ENCODE assay signal across 23 cellular contexts in the genomic region with DNA sequence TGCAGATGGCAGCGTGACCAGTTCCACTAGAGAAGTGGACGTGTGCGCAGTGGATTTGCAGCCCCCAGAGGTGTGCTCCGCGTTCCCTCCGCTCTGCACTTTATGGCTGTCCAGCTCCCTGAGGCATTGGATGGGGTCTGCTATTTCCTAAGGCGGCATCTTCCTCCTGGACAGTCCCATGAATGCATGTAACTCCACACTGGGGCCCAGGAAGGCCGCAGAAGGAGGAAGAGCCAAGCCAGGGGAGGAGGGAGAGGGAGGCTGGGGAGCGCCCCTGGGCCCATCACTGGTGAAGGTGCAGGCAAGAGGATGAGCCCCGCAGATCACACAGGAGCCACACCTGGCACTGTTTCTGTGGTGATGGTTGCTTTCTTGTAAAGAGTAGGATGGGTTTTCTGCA.
DNase-seq lines count a peak whose midpoint lies in the region; ATAC-seq and TF ChIP-seq lines count a peak whose summit lies in the region.
"Had no signal": no experiment of that assay in that cellular context is flagged by ENCODE, and none has a peak within 500 bp of the region (broad histone marks: within the 10 kb centered on the region; RNA-seq: fewer than 3 reads in every experiment).

No MANE protein-coding gene starts in this region.

- no peaks in the 10 kb centered on the region for H3K4me1 ChIP-seq in upper lobe of left lung

- no peak for TF ChIP-seq EP300 in upper lobe of left lung (IDR thresholded peaks at IDR 0.05)

- no peaks in the 10 kb centered on the region for H3K9me3 Mint-ChIP-seq in nephron progenitor cell
- no peaks in the 10 kb centered on the region for H3K9me3 Mint-ChIP-seq in activated naive CD4-positive, alpha-beta T cell treated with anti-CD3 and anti-CD28 coated beads, Interleukin-2, amount 10 ng/mL, durations not matched to agents 7 days and 5 days

- no peak for TF ChIP-seq POLR2A in upper lobe of left lung (IDR thresholded peaks at IDR 0.05)

- CTCF ChIA-PET in activated naive CD4-positive, alpha-beta T cell treated with anti-CD3 and anti-CD28 coated beads, Interleukin-2, amount 10 ng/mL, durations not matched to agents 7 days and 5 days (lab: Charles Lee): no interaction called here

- no peaks in the 10 kb centered on the region for H3K36me3 ChIP-seq in upper lobe of left lung
- H3K36me3 ChIP-seq: MG63 had no signal

- H3K4me3 ChIP-seq in upper lobe of left lung: no peak overlapping the region
- H3K4me3 ChIP-seq: MG63, PC-9 had no signal

- H3K36me3 Mint-ChIP-seq in nephron progenitor cell (ENCODE audit: low read depth): no peaks in the 10 kb centered on the region
- no peaks in the 10 kb centered on the region for H3K36me3 Mint-ChIP-seq in activated naive CD4-positive, alpha-beta T cell treated with anti-CD3 and anti-CD28 coated beads, Interleukin-2, amount 10 ng/mL, durations not matched to agents 7 days and 5 days

- WGBS in upper lobe of left lung, 2 donors: 85 to 93% methylated on average over 8 to 10 of the region's 10 CpGs

- peak overlapping the region; percentile 91 for H3K27ac Mint-ChIP-seq in nephron progenitor cell
- no peak overlapping the region for H3K27ac Mint-ChIP-seq in activated naive CD4-positive, alpha-beta T cell treated with anti-CD3 and anti-CD28 coated beads, Interleukin-2, amount 10 ng/mL, durations not matched to agents 7 days and 5 days
- H3K27ac Mint-ChIP-seq: B cell had no signal

- ATAC-seq in upper lobe of left lung (ENCODE audit: low FRiP score in 2 of 2): no peak

- no peaks in the 10 kb centered on the region for H3K27me3 ChIP-seq in upper lobe of left lung
- H3K27me3 ChIP-seq: MG63 had no signal

- H3K27ac ChIP-seq in upper lobe of left lung: no peak overlapping the region
- H3K27ac ChIP-seq: 22Rv1, C4-2B, PC-9 had no signal

- peak overlapping the region; percentile 51 for H3K4me3 Mint-ChIP-seq in nephron progenitor cell
- no peak overlapping the region for H3K4me3 Mint-ChIP-seq in activated naive CD4-positive, alpha-beta T cell treated with anti-CD3 and anti-CD28 coated beads, Interleukin-2, amount 10 ng/mL, durations not matched to agents 7 days and 5 days
- H3K4me3 Mint-ChIP-seq: B cell had no signal

- peak; percentile 9 for DNase-seq in activated CD8-positive, alpha-beta memory T cell treated with anti-CD3 and anti-CD28 coated beads for 24 hours
- no peak for DNase-seq in activated CD8-positive, alpha-beta memory T cell treated with anti-CD3 and anti-CD28 coated beads, Interleukin-2, amount 50 U/mL, for 4 hours
- DNase-seq in activated CD8-positive, alpha-beta memory T cell treated with anti-CD3 and anti-CD28 coated beads, Interleukin-2, amount 50 U/mL, for 48 hours: peak; percentile 6
- DNase-seq in nephron progenitor cell (no peak), upper lobe of left lung (no peak)
- peak; percentile 13 for DNase-seq in stimulated activated CD8-positive, alpha-beta memory T cell treated with anti-CD3 and anti-CD28 coated beads, Interleukin-4, amount 100 ng/mL, for 48 hours
- DNase-seq in activated naive CD4-positive, alpha-beta T cell treated with anti-CD3 and anti-CD28 coated beads, Interleukin-2, amount 10 ng/mL, durations not matched to agents 7 days and 5 days: no peak
- DNase-seq: Calu3, DMS79 treated with DMSO at 0.1 percent for 48 hours, GOT3, HCEC 1CT, KBM-7, MG63, NCI-H1105 treated with DMSO at 0.1 percent for 48 hours, NCI-H146, NCI-H2029 treated with DMSO at 0.1 percent for 48 hours, NCI-H446 treated with DMSO at 0.1 percent for 48 hours, NCI-H526, PC-9, SHP77 had no signal

- H3K27me3 Mint-ChIP-seq in nephron progenitor cell (ENCODE audit: low read depth, poor library complexity): no peaks in the 10 kb centered on the region
- no peaks in the 10 kb centered on the region for H3K27me3 Mint-ChIP-seq in activated naive CD4-positive, alpha-beta T cell treated with anti-CD3 and anti-CD28 coated beads, Interleukin-2, amount 10 ng/mL, durations not matched to agents 7 days and 5 days

- H3K4me1 Mint-ChIP-seq in nephron progenitor cell: peaks cover 38% of the 10 kb centered on the region
- H3K4me1 Mint-ChIP-seq in activated naive CD4-positive, alpha-beta T cell treated with anti-CD3 and anti-CD28 coated beads, Interleukin-2, amount 10 ng/mL, durations not matched to agents 7 days and 5 days: no peaks in the 10 kb centered on the region
- H3K4me1 Mint-ChIP-seq: B cell had no signal

- TF ChIP-seq CTCF in nephron progenitor cell (IDR thresholded peaks at IDR 0.05) (no peak), upper lobe of left lung (IDR thresholded peaks at IDR 0.05) (no peak)

- no peaks in the 10 kb centered on the region for H3K9me3 ChIP-seq in upper lobe of left lung
- H3K9me3 ChIP-seq: MG63 had no signal

Comparison
In these comparisons a context has a peak if more than half of its experiments do, and no peak if none do; other contexts are left out.
1. DNase-seq: peak in activated CD8-positive, alpha-beta memory T cell treated with anti-CD3 and anti-CD28 coated beads for 24 hours (single experiment), activated CD8-positive, alpha-beta memory T cell treated with anti-CD3 and anti-CD28 coated beads, Interleukin-2, amount 50 U/mL, for 48 hours (single experiment) and stimulated activated CD8-positive, alpha-beta memory T cell treated with anti-CD3 and anti-CD28 coated beads, Interleukin-4, amount 100 ng/mL, for 48 hours (single experiment); none in activated CD8-positive, alpha-beta memory T cell treated with anti-CD3 and anti-CD28 coated beads, Interleukin-2, amount 50 U/mL, for 4 hours (single experiment), nephron progenitor cell (single experiment), activated naive CD4-positive, alpha-beta T cell treated with anti-CD3 and anti-CD28 coated beads, Interleukin-2, amount 10 ng/mL, durations not matched to agents 7 days and 5 days (single experiment) and upper lobe of left lung (0 of 2).